In genomic region chr1:175862418-175862817, GRCh38 we compare ENCODE assay signal across 22 cellular contexts.
"Had no signal": no experiment of that assay in that cellular context is flagged by ENCODE, and none has a peak within 500 bp of the region (broad histone marks: within the 10 kb centered on the region; RNA-seq: fewer than 3 reads in every experiment).

No MANE protein-coding gene starts in this region.

- H3K4me3 Mint-ChIP-seq: activated CD4-positive, alpha-beta memory T cell treated with anti-CD3 and anti-CD28 coated beads for 36 hours; activated CD4-positive, alpha-beta T cell treated with anti-CD3 and anti-CD28 coated beads, Interleukin-2, amount 10 ng/mL, durations not matched to agents 7 days and 5 days; activated naive CD4-positive, alpha-beta T cell treated with anti-CD3 and anti-CD28 coated beads, Interleukin-2, amount 10 ng/mL, durations not matched to agents 7 days and 5 days; activated naive CD8-positive, alpha-beta T cell treated with anti-CD3 and anti-CD28 coated beads for 36 hours had no signal

- H3K27ac ChIP-seq: Peyer's patch, RWPE1, SJCRH30, VCaP had no signal

- H3K9me3 Mint-ChIP-seq: activated CD4-positive, alpha-beta memory T cell treated with anti-CD3 and anti-CD28 coated beads for 36 hours; activated CD4-positive, alpha-beta T cell treated with anti-CD3 and anti-CD28 coated beads, Interleukin-2, amount 10 ng/mL, durations not matched to agents 7 days and 5 days; activated naive CD4-positive, alpha-beta T cell treated with anti-CD3 and anti-CD28 coated beads, Interleukin-2, amount 10 ng/mL, durations not matched to agents 7 days and 5 days; activated naive CD8-positive, alpha-beta T cell treated with anti-CD3 and anti-CD28 coated beads for 36 hours; activated T-helper 2 cell treated with anti-CD3 and anti-CD28 coated beads, Interferon-gamma antibody, Interleukin-2, Interleukin-4, amounts not matched to agents 10 μg/mL and 5 μg/mL and 100 μg/mL, durations not matched to agents 14 hours and 24 hours and 36 hours had no signal

- H3K27me3 Mint-ChIP-seq: activated CD4-positive, alpha-beta T cell treated with anti-CD3 and anti-CD28 coated beads, Interleukin-2, amount 10 ng/mL, durations not matched to agents 7 days and 5 days; activated naive CD8-positive, alpha-beta T cell treated with anti-CD3 and anti-CD28 coated beads for 36 hours had no signal

- H3K4me1 Mint-ChIP-seq: activated CD4-positive, alpha-beta T cell treated with anti-CD3 and anti-CD28 coated beads, Interleukin-2, amount 10 ng/mL, durations not matched to agents 7 days and 5 days; activated naive CD4-positive, alpha-beta T cell treated with anti-CD3 and anti-CD28 coated beads, Interleukin-2, amount 10 ng/mL, durations not matched to agents 7 days and 5 days; activated naive CD8-positive, alpha-beta T cell treated with anti-CD3 and anti-CD28 coated beads for 36 hours had no signal

- H3K36me3 ChIP-seq: Peyer's patch, SJCRH30 had no signal

- H3K36me3 Mint-ChIP-seq: activated CD4-positive, alpha-beta memory T cell treated with anti-CD3 and anti-CD28 coated beads for 36 hours; activated naive CD4-positive, alpha-beta T cell treated with anti-CD3 and anti-CD28 coated beads, Interleukin-2, amount 10 ng/mL, durations not matched to agents 7 days and 5 days; activated naive CD8-positive, alpha-beta T cell treated with anti-CD3 and anti-CD28 coated beads for 36 hours had no signal

- H3K27me3 ChIP-seq: Peyer's patch, SJCRH30 had no signal

- H3K4me3 ChIP-seq: Peyer's patch, SJCRH30 had no signal

- H3K9me3 ChIP-seq: Peyer's patch, SJCRH30, SK-N-SH had no signal

- H3K27ac Mint-ChIP-seq: activated CD4-positive, alpha-beta memory T cell treated with anti-CD3 and anti-CD28 coated beads for 36 hours; activated CD4-positive, alpha-beta T cell treated with anti-CD3 and anti-CD28 coated beads, Interleukin-2, amount 10 ng/mL, durations not matched to agents 7 days and 5 days; activated naive CD4-positive, alpha-beta T cell treated with anti-CD3 and anti-CD28 coated beads, Interleukin-2, amount 10 ng/mL, durations not matched to agents 7 days and 5 days; activated naive CD8-positive, alpha-beta T cell treated with anti-CD3 and anti-CD28 coated beads for 36 hours; activated T-helper 2 cell treated with anti-CD3 and anti-CD28 coated beads, Interferon-gamma antibody, Interleukin-2, Interleukin-4, amounts not matched to agents 10 μg/mL and 5 μg/mL and 100 μg/mL, durations not matched to agents 14 hours and 24 hours and 36 hours had no signal

- DNase-seq: activated CD4-positive, alpha-beta memory T cell treated with anti-CD3 and anti-CD28 coated beads for 36 hours; activated CD4-positive, alpha-beta T cell treated with anti-CD3 and anti-CD28 coated beads, Interleukin-2, amount 10 ng/mL, durations not matched to agents 7 days and 5 days; activated CD4-positive, CD25-positive, alpha-beta regulatory T cell; activated gamma-delta T cell treated with Interleukin-2 at 50 U/mL for 16 hours; activated naive CD4-positive, alpha-beta T cell treated with anti-CD3 and anti-CD28 coated beads, Interleukin-2, amount 10 ng/mL, durations not matched to agents 7 days and 5 days; activated naive CD8-positive, alpha-beta T cell treated with anti-CD3 and anti-CD28 coated beads for 36 hours; activated T-cell treated with anti-CD3 and anti-CD28 coated beads for 4 hours; activated T-cell treated with anti-CD3 and anti-CD28 coated beads, Interleukin-2, amount 50 U/mL, for 48 hours; anterior cingulate cortex; KG1; NCI-H1048; NCI-H187 treated with DMSO at 0.1 percent for 48 hours; NCI-H2171 treated with DMSO at 0.1 percent for 48 hours; NCI-H226; Right ventricle myocardium superior; SJCRH30; SK-N-SH; T-helper 1 cell had no signal

- H3K4me1 ChIP-seq: SJCRH30 had no signal
